In the genomic region with DNA sequence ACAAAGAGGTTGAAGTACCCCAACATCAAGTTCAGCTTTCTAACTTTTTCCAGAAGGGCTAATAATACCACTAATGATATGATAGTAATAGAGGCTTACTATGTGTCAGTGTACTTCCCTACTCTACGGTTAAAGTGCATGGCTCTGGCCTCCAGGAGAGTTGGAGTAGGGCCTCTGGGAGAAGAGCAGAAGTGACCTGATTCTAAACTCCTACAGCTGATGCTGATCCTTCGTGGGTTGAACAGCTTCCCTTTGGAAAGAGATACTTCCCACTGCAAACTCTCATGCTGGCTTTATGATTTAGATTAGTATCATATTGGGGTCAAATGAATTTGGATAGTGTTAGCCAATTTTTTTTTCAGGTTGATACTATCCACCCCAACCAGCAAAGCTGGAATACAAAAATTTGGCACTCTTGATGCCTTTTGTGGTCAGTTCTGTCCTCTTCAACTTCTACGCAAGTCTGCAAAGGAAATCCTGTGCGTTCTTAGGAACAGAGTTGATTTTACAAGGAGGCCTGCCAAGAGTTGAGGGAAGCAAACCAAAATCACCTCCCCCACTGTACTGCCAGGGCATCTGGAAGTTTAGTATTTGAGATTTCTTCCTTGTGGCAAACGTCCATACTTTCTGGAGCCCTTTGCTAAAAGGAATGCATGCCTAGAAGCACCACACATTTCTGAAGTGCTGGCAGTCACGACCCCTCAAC, we compare ENCODE assay signal across 16 cellular contexts. TPM values are rescaled to one million over a fixed set of nuclear protein-coding genes. Genes with fewer than 3 reads are reported as not detected.
DNase-seq lines count a peak whose midpoint lies in the region; TF ChIP-seq lines count a peak whose summit lies in the region.
"Had no signal": no experiment of that assay in that cellular context is flagged by ENCODE, and none has a peak within 500 bp of the region (broad histone marks: within the 10 kb centered on the region; RNA-seq: fewer than 3 reads in every experiment).

No MANE protein-coding gene starts in this region.

- H3K27ac ChIP-seq in fibroblast of lung (ENCODE audit: insufficient read depth, low read length): no peak overlapping the region

- H3K4me1 ChIP-seq in fibroblast of lung (ENCODE audit: control insufficient read depth, extremely low read depth, insufficient read depth, low read length): no peaks in the 10 kb centered on the region

- no peaks in the 10 kb centered on the region for H3K36me3 ChIP-seq in fibroblast of lung (ENCODE audit: control insufficient read depth, insufficient read depth, low read length)

- TF ChIP-seq CTCF in LNCaP clone FGC (IDR thresholded peaks at IDR 0.05; ENCODE audit: control insufficient read depth, extremely low read depth, insufficient read depth) (no peak), fibroblast of lung (conservative IDR thresholded peaks at IDR 0.05 in 1 of 2, IDR thresholded peaks at IDR 0.05 in 1 of 2; ENCODE audit: low read depth in 1 of 2, low read length in 2 of 2) (no peak)

- no peak overlapping the region for H2AFZ ChIP-seq in fibroblast of lung (ENCODE audit: low read length)

- no peak overlapping the region for H3K4me3 ChIP-seq in LNCaP clone FGC (ENCODE audit: low read depth, low read length)
- H3K4me3 ChIP-seq in fibroblast of lung (replicated peaks in 1 of 4; ENCODE audit: control extremely low read depth in 1 of 4, insufficient read depth in 1 of 4, low read depth in 3 of 4, low read length in 4 of 4): no peak overlapping the region

- no peaks in the 10 kb centered on the region for H3K9me3 ChIP-seq in fibroblast of lung (ENCODE audit: control insufficient read depth, insufficient read depth, low read depth, low read length)

- peak; percentile 36 for DNase-seq in AG08396 (ENCODE audit: low spot score)
- peak; percentile 44 for DNase-seq in LNCaP clone FGC (ENCODE audit: low read depth)
- peak; percentile 90 to 91 for DNase-seq in fibroblast of lung (ENCODE audit: low read depth in 2 of 2)
- peak; percentile 13 for DNase-seq in myocyte (ENCODE audit: low read depth)
- DNase-seq in NCI-H2227 (lab: John Stamatoyannopoulos, UW; ENCODE audit: unreplicated experiment): no peak
- no peak for DNase-seq in GOT3 (lab: John Stamatoyannopoulos, UW)
- no peak for DNase-seq in NCI-H1105 (lab: John Stamatoyannopoulos, UW)
- no peak for DNase-seq in HuH-7.5 (ENCODE audit: low spot score)
- DNase-seq: activated CD4-positive, alpha-beta T cell treated with anti-CD3 and anti-CD28 coated beads, Interleukin-2, amount 10 ng/mL, durations not matched to agents 7 days and 5 days; endodermal cell; islet precursor cell; Karpas-422 had no signal

- no peak overlapping the region for H3K4me2 ChIP-seq in fibroblast of lung (ENCODE audit: extremely low read depth, insufficient read depth, low read length)

- H4K20me1 ChIP-seq in fibroblast of lung (ENCODE audit: control insufficient read depth, extremely low read depth, insufficient read depth, low read length): no peaks in the 10 kb centered on the region

- H3K27me3 ChIP-seq in fibroblast of lung (ENCODE audit: control insufficient read depth, insufficient read depth, low read length): no peaks in the 10 kb centered on the region

- H3K9ac ChIP-seq in fibroblast of lung (ENCODE audit: insufficient read depth, low read length): no peak overlapping the region

- no peaks in the 10 kb centered on the region for H3K79me2 ChIP-seq in fibroblast of lung (ENCODE audit: control insufficient read depth, insufficient read depth, low read length)

RNA-seq across cellular contexts. Expression of gene TMEM212, which starts 17.8 kb away (rescaled TPM):
- total RNA-seq in fibroblast of lung: not detected in 2 replicates
- not detected in 2 replicates for polyA plus RNA-seq in fibroblast of lung
- not detected in 2 replicates for polyA plus RNA-seq in fibroblast of lung (2012)
- not detected in 2 replicates for polyA minus RNA-seq in fibroblast of lung (ENCODE audit: low replicate concordance)
- total RNA-seq in myocyte: not detected in 2 replicates
- polyA plus RNA-seq in myocyte (2012): not detected
- total RNA-seq: activated CD4-positive, alpha-beta T cell treated with anti-CD3 and anti-CD28 coated beads, Interleukin-2, amount 10 ng/mL, durations not matched to agents 7 days and 5 days; endodermal cell; NCI-H460; progenitor cell of endocrine pancreas; SK-MEL-5; urinary bladder had no signal
- polyA plus RNA-seq: urinary bladder had no signal

RNA-seq across cellular contexts. Expression of gene PLD1, which starts 50.7 kb away (rescaled TPM):
- total RNA-seq in fibroblast of lung (8.2 and 18.8 TPM in 2 replicates), myocyte (5.3 and 6.0 TPM in 2 replicates)
- polyA plus RNA-seq in fibroblast of lung: 3.3 and 10.8 TPM in 2 replicates
- 2.6 and 7.9 TPM in 2 replicates for polyA plus RNA-seq in fibroblast of lung (2012)
- 3.8 and 6.7 TPM in 2 replicates for polyA minus RNA-seq in fibroblast of lung (ENCODE audit: low replicate concordance)
- 1.9 TPM for polyA plus RNA-seq in myocyte (2012)

Comparison
In these comparisons a context has a peak if more than half of its experiments do, and no peak if none do; other contexts are left out.
1. DNase-seq: peak in AG08396 (single experiment), LNCaP clone FGC (single experiment), fibroblast of lung (2 of 2) and myocyte (single experiment); none in NCI-H2227 (single experiment), GOT3 (single experiment), NCI-H1105 (single experiment) and HuH-7.5 (single experiment).